In the genomic region with DNA sequence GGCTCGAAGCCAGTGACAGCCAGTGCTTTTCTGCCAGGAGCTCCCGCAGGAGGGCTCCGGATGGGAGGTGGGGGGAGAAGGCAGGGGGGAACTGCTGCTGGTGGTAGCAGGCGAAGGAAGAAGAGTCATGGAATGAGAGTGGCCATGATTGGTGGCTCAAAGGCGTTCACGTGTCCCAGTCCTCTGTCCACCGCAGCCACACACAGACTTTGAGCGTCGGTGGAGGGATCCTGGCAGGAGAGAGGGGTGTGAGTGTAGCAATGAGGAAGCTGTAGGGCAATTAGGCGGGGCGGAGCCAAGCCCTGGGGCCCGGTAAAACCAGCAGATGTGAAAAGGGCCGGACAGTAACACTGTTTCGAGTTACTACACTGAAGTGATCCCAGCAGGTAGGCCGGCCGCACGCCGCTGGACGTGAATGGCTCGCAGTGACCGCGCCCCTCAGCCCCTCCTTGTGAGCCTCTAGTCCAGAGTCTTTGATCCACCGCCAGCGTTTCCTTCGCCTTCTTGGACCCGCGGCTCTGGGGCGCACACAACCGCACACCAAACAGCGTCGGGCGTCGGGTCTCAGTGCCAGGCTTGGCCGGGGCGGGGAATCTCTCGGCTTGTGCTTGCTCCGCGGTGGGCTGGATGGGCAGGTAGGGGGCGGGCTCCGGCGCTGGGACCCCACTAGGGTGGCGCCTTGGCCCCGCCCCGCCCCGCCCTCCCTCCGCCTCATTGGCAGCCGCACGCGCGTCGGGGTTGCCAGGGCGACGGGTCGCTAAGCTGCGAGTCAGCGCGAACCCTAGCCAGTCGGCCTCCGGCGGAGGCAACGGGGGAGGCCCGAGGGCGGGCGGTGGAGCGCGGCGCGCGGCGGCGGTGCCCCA, we compare ENCODE assay signal across 8 cellular contexts. TPM values are rescaled to one million over a fixed set of nuclear protein-coding genes. Genes with fewer than 3 reads are reported as not detected.
DNase-seq lines count a peak whose midpoint lies in the region; ATAC-seq and TF ChIP-seq lines count a peak whose summit lies in the region.

Gene LRRC10B, plus strand, starts transcription at position 788 of the 863 bp plus-strand sequence. CDS start 250 bp downstream, outside the sequence.

- intact Hi-C loops in cardiac septum (cut with DNase I) (no loop called here), ascending aorta (cut with DNase I) (no loop called here)

- no peak within 1 kb of the TSS for H3K27ac ChIP-seq in cardiac muscle cell
- H3K27ac ChIP-seq in ascending aorta = peak within 1 kb of the TSS in 1 of 2 donors; percentile 19
- H3K27ac ChIP-seq in lung (ENCODE audit: low read depth in 1 of 2, low read length in 1 of 2) = no peak within 1 kb of the TSS

- H3K36me3 ChIP-seq in cardiac muscle cell = no peaks in the 10 kb centered on the region
- no peaks in the 10 kb centered on the region for H3K36me3 ChIP-seq in ascending aorta
- no peaks in the 10 kb centered on the region for H3K36me3 ChIP-seq in lung (ENCODE audit: control insufficient read depth in 2 of 2, insufficient read depth in 2 of 2, low read length in 2 of 2)

- H3K4me3 ChIP-seq in cardiac muscle cell (peak within 1 kb of the TSS; percentile 22), ascending aorta (peak within 1 kb of the TSS; percentile 39 to 56), lung (peak within 1 kb of the TSS; percentile 3)

- TF ChIP-seq CTCF in cardiac muscle cell (IDR thresholded peaks at IDR 0.05; ENCODE audit: low read depth, low read length) (no peak), ascending aorta (IDR thresholded peaks at IDR 0.05) (no peak), lung (IDR thresholded peaks at IDR 0.05; ENCODE audit: control extremely low read depth, extremely low read depth) (no peak)

- H3K4me1 ChIP-seq in cardiac muscle cell (ENCODE audit: low read depth) (no peaks in the 10 kb centered on the region), ascending aorta (peaks cover 3 to 8% of the 10 kb centered on the region in 2 donors), lung (ENCODE audit: control insufficient read depth in 2 of 2, insufficient read depth in 2 of 2, low read length in 2 of 2) (peaks cover 3 to 4% of the 10 kb centered on the region in 2 donors)

- no peaks in the 10 kb centered on the region for H3K36me3 Mint-ChIP-seq in stimulated activated effector memory CD8-positive, alpha-beta T cell treated with anti-CD3 and anti-CD28 coated beads, Interleukin-12 subunit alpha, Interleukin-12 subunit beta, amount 100 ng/mL, for 72 hours

- peak within 1 kb of the TSS; percentile 51 for H3K4me3 Mint-ChIP-seq in stimulated activated effector memory CD8-positive, alpha-beta T cell treated with anti-CD3 and anti-CD28 coated beads, Interleukin-12 subunit alpha, Interleukin-12 subunit beta, amount 100 ng/mL, for 72 hours

- ATAC-seq in lung (ENCODE audit: insufficient read depth, low FRiP score) = no peak
- peak; percentile 60 for ATAC-seq in stimulated activated effector memory CD8-positive, alpha-beta T cell treated with anti-CD3 and anti-CD28 coated beads, Interleukin-12 subunit alpha, Interleukin-12 subunit beta, amount 100 ng/mL, for 72 hours
- ATAC-seq in GM18520 (IDR thresholded peaks at IDR 0.05; ENCODE audit: unreplicated experiment) = no peak

- H3K4me1 Mint-ChIP-seq in stimulated activated effector memory CD8-positive, alpha-beta T cell treated with anti-CD3 and anti-CD28 coated beads, Interleukin-12 subunit alpha, Interleukin-12 subunit beta, amount 100 ng/mL, for 72 hours = peaks cover 8% of the 10 kb centered on the region

- no peaks in the 10 kb centered on the region for H3K9me3 Mint-ChIP-seq in stimulated activated effector memory CD8-positive, alpha-beta T cell treated with anti-CD3 and anti-CD28 coated beads, Interleukin-12 subunit alpha, Interleukin-12 subunit beta, amount 100 ng/mL, for 72 hours

- 3% methylated on average over 41 to 71 of the region's 71 CpGs for whole genome bisulfite sequencing in lung, 2 donors

- H3K9me3 ChIP-seq in cardiac muscle cell (ENCODE audit: low read depth) (no peaks in the 10 kb centered on the region), ascending aorta (no peaks in the 10 kb centered on the region), lung (ENCODE audit: control insufficient read depth in 2 of 2, insufficient read depth in 1 of 2, low read length in 1 of 2) (peaks cover 0 to 3% of the 10 kb centered on the region in 2 donors)

- H3K27me3 ChIP-seq in cardiac muscle cell (peaks cover 51% of the 10 kb centered on the region), ascending aorta (no peaks in the 10 kb centered on the region), lung (ENCODE audit: control insufficient read depth, insufficient read depth) (peaks cover 11% of the 10 kb centered on the region)

- H3K27ac Mint-ChIP-seq in stimulated activated effector memory CD8-positive, alpha-beta T cell treated with anti-CD3 and anti-CD28 coated beads, Interleukin-12 subunit alpha, Interleukin-12 subunit beta, amount 100 ng/mL, for 72 hours = no peak within 1 kb of the TSS

- DNase-seq in cardiac muscle cell (ENCODE audit: low read depth in 1 of 2, low spot score in 1 of 2) (peak in 1 of 2 donors; percentile 80), cardiac septum (ENCODE audit: low spot score) (no peak), NCI-H774 (lab: John Stamatoyannopoulos, UW) (peak; percentile 76), ascending aorta (ENCODE audit: low spot score in 2 of 2) (no peak), lung (ENCODE audit: low spot score) (no peak), NCI-H1694 (lab: John Stamatoyannopoulos, UW) (no peak)
- no peak for DNase-seq in stimulated activated effector memory CD8-positive, alpha-beta T cell treated with anti-CD3 and anti-CD28 coated beads, Interleukin-12 subunit alpha, Interleukin-12 subunit beta, amount 100 ng/mL, for 72 hours (ENCODE audit: low spot score in 2 of 2)

RNA-seq across cellular contexts. Expression of gene LRRC10B, which starts in this region (rescaled TPM):
- total RNA-seq in cardiac muscle cell (0.60 and 0.74 TPM in 2 replicates), cardiac septum (0.65 TPM), ascending aorta (0.85 TPM), lung (10 to 100 TPM in 1 of 2 donors, 1 to 10 TPM in 1; 9.2 to 29.3 TPM)
- polyA plus RNA-seq in cardiac muscle cell (0.62 and 0.65 TPM in 2 replicates), lung (10 to 100 TPM in 1 of 2 donors, 1 to 10 TPM in 1; 9.3 to 13.8 TPM)
